8 cellular contexts compared by ENCODE assay signal in the genomic region with DNA sequence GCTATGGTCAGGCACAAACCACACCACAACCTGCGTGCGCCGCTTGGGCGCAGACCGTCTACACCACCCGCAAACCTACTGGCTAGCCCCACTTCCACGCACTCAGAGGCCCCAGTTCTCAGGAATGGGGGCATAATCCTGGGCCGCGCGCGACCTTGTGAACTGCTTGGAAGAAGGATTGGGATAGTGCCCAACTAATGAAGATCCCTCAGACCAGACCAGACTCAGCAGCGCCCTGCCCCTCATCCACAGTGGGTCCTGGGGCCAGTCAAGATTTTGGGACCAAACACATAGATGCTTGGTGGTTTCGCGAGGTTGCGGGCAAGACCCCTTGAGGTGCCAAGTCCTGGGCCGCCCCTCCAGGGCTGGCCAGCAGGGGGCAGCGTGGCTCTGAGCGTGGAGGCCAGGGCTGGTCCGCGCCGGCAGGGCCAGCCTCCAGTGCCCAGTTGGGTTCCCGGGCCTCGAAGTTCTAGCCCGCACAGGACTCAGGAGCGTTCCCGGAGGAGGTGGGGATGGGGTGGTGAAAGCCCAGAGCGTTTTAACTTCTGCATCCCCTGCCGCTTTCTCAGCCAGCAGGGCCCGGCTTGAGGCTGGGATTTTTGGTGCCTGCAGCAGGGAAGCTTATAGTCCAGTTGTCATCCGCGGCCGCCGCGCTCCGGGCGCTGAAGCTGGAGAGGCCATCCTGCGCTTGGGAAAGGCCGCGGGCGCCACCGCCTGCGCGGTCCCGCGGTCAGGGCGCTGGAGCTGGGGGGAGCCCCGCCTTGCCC. TPM values are rescaled to one million over a fixed set of nuclear protein-coding genes. Genes with fewer than 3 reads are reported as not detected.
DNase-seq lines count a peak whose midpoint lies in the region; ATAC-seq and TF ChIP-seq lines count a peak whose summit lies in the region.

No MANE protein-coding gene starts in this region.

- H3K4me2 ChIP-seq in Karpas-422 (ENCODE audit: low read depth, low read length, poor library complexity, severe bottlenecking), result no peak overlapping the region

- CTCF ChIA-PET in activated naive CD4-positive, alpha-beta T cell treated with anti-CD3 and anti-CD28 coated beads for 36 hours (lab: Charles Lee), result interaction anchor here (0.7 to 4.2 kb wide), 7 partner anchors 9 to 830 kb away, joined by 3 to 42 read pairs (median 4); partner anchors contain the start of gene OSR1

- H2AFZ ChIP-seq in Karpas-422 (ENCODE audit: low read length), result no peak overlapping the region

- WGBS in heart right ventricle, 2 donors, result 31 to 34% methylated on average over 47 of the region's 47 CpGs

- H3K9me3 ChIP-seq in Karpas-422 (ENCODE audit: low read length), result no peaks in the 10 kb centered on the region
- H3K9me3 ChIP-seq in heart right ventricle, result no peaks in the 10 kb centered on the region

- H3K36me3 ChIP-seq in Karpas-422 (ENCODE audit: insufficient read depth, low read length), result no peaks in the 10 kb centered on the region
- peaks cover 0 to 13% (median 0%) of the 10 kb centered on the region in 9 donors for H3K36me3 ChIP-seq in heart right ventricle

- H3K4me3 Mint-ChIP-seq in activated naive CD4-positive, alpha-beta T cell treated with anti-CD3 and anti-CD28 coated beads for 36 hours, result peak overlapping the region; percentile 36

- peaks cover 3% of the 10 kb centered on the region; the same call in 1 of the 2 replicates for H3K79me2 ChIP-seq in Karpas-422 (ENCODE audit: low read length)

- H3K9ac ChIP-seq in Karpas-422 (ENCODE audit: low read length), result no peak overlapping the region

- peak; percentile 72 for DNase-seq in COLO668 (lab: John Stamatoyannopoulos, UW; ENCODE audit: unreplicated experiment)
- peak; percentile 73 for DNase-seq in Karpas-422
- peak; percentile 58 for DNase-seq in activated naive CD4-positive, alpha-beta T cell treated with anti-CD3 and anti-CD28 coated beads for 36 hours
- peak; percentile 47 to 76 for DNase-seq in heart right ventricle
- peak; percentile 76 for DNase-seq in pons (ENCODE audit: low spot score)
- DNase-seq in GM19240 (ENCODE audit: insufficient read length, low spot score), result no peak
- DNase-seq in RPMI8226, result no peak

- H4K20me1 ChIP-seq in Karpas-422 (ENCODE audit: insufficient read depth, low read depth, low read length), result no peaks in the 10 kb centered on the region

- H3K27ac ChIP-seq in Karpas-422 (ENCODE audit: low read length) (no peak overlapping the region), heart right ventricle (peak overlapping the region in 2 of 10 donors; percentile 25 to 52)

- H3K27ac Mint-ChIP-seq in activated naive CD4-positive, alpha-beta T cell treated with anti-CD3 and anti-CD28 coated beads for 36 hours, result no peak overlapping the region

- peak; percentile 18 to 52 (median 38) for ATAC-seq in heart right ventricle
- no peak for ATAC-seq in HG03469 (IDR thresholded peaks at IDR 0.05; ENCODE audit: unreplicated experiment)

- no peaks in the 10 kb centered on the region for H3K9me2 ChIP-seq in Karpas-422 (replicated peaks; ENCODE audit: insufficient read depth, low read length)

- H3K4me3 ChIP-seq in Karpas-422 (ENCODE audit: low read length) (no peak overlapping the region), heart right ventricle (peak overlapping the region in 9 of 10 donors; percentile 2 to 45 (median 39))

- H3K27me3 Mint-ChIP-seq in activated naive CD4-positive, alpha-beta T cell treated with anti-CD3 and anti-CD28 coated beads for 36 hours (ENCODE audit: low read depth), result peaks cover 59% of the 10 kb centered on the region

- H3K4me1 Mint-ChIP-seq in activated naive CD4-positive, alpha-beta T cell treated with anti-CD3 and anti-CD28 coated beads for 36 hours (ENCODE audit: low read depth), result peaks cover 31% of the 10 kb centered on the region

- intact Hi-C loops in activated naive CD4-positive, alpha-beta T cell treated with anti-CD3 and anti-CD28 coated beads for 36 hours (cut with micrococcal nuclease), result loop anchor here (1.0 to 10.0 kb wide), 4 partner anchors 513 to 1595 kb away; partner anchors contain the start of genes GEN1, HS1BP3 and SMC6
- intact Hi-C loops in heart right ventricle (cut with DNase I), result loop anchor here in 9 of 10 donors (2.0 to 10.0 kb wide), 11 partner anchors 315 to 915 kb away; no protein-coding TSS in a partner anchor

- TF ChIP-seq CTCF in heart right ventricle (IDR thresholded peaks at IDR 0.05), result peak; percentile 46 to 84 (median 76)

- H3K36me3 Mint-ChIP-seq in activated naive CD4-positive, alpha-beta T cell treated with anti-CD3 and anti-CD28 coated beads for 36 hours (ENCODE audit: low read depth), result peaks cover 3% of the 10 kb centered on the region

- no peaks in the 10 kb centered on the region for H3K9me3 Mint-ChIP-seq in activated naive CD4-positive, alpha-beta T cell treated with anti-CD3 and anti-CD28 coated beads for 36 hours

- no peaks in the 10 kb centered on the region for H3K27me3 ChIP-seq in Karpas-422 (ENCODE audit: low read length)
- H3K27me3 ChIP-seq in heart right ventricle, result peaks cover 0 to 57% (median 41%) of the 10 kb centered on the region in 7 donors

- H3K4me1 ChIP-seq in Karpas-422 (ENCODE audit: low read length), result peaks cover 7% of the 10 kb centered on the region
- peaks cover 3 to 36% (median 29%) of the 10 kb centered on the region in 9 donors for H3K4me1 ChIP-seq in heart right ventricle

RNA-seq across cellular contexts. Expression of gene OSR1, which starts 8.3 kb away (rescaled TPM):
- total RNA-seq in Karpas-422 (2014; rRNA removed; shearing (Covaris generic); ENCODE audit: low replicate concordance), result not detected in 2 replicates
- not detected for total RNA-seq in activated naive CD4-positive, alpha-beta T cell treated with anti-CD3 and anti-CD28 coated beads for 36 hours
- total RNA-seq in heart right ventricle, result 10 to 100 TPM in 1 of 10 donors, 1 to 10 TPM in 8, under 1 TPM in 1; 0.71 to 13.3 (median 2.4) TPM
- polyA plus RNA-seq in heart right ventricle, result 1 to 10 TPM; 6.0 to 6.3 TPM

Comparison
In these comparisons a context has a peak if more than half of its experiments do, and no peak if none do; other contexts are left out.
1. DNase-seq: peak in COLO668 (single experiment), Karpas-422 (single experiment), activated naive CD4-positive, alpha-beta T cell treated with anti-CD3 and anti-CD28 coated beads for 36 hours (single experiment), heart right ventricle (2 of 2) and pons (single experiment); none in GM19240 (single experiment) and RPMI8226 (single experiment).